ENCODE assay signal across 9 cellular contexts in the genomic region with DNA sequence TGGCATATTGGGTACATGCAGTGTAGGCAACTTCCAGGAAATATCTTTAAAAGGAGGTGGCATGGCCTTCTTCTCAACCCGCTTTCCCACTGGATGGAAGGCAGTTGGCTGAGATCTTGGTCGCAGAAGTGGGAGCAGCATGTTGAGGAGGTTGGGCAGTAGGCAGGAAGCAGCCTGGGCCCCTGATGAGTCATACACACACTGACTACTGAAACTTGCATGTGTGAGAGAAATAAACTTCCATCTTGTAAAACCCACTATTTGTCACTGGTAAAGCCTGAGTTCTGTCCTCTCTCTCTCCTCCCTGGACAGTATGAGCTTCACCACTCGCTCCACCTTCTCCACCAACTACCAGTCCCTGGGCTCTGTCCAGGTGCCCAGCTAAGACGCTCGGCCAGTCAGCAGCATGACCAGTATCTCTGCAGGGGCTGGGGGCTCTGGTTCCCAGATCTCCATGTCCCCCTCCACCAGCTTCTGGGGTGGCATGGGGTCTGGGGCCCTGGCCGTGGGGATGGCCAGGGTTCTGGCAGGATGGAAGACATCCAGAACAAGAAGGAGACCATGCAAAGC.
DNase-seq lines count a peak whose midpoint lies in the region; ATAC-seq, FAIRE-seq and TF ChIP-seq lines count a peak whose summit lies in the region.
"Had no signal": no experiment of that assay in that cellular context is flagged by ENCODE, and none has a peak within 500 bp of the region (broad histone marks: within the 10 kb centered on the region; RNA-seq: fewer than 3 reads in every experiment).

No MANE protein-coding gene starts in this region.

- peak; percentile 99 for ATAC-seq in GM21515 (IDR thresholded peaks at IDR 0.05; ENCODE audit: unreplicated experiment)
- peak; percentile 100 for ATAC-seq in HG03520 (IDR thresholded peaks at IDR 0.05; ENCODE audit: unreplicated experiment)

- no peak for TF ChIP-seq CTCF in epithelial cell of esophagus (IDR thresholded peaks at IDR 0.05; ENCODE audit: insufficient read depth, low read depth, low read length, missing control alignments)

- H3K4me3 ChIP-seq in epithelial cell of esophagus (ENCODE audit: low read length): no peak overlapping the region
- H3K4me3 ChIP-seq: cardiac muscle cell had no signal

- DNase-seq in GM12892 (ENCODE audit: insufficient read length) (peak; percentile 44), epithelial cell of esophagus (ENCODE audit: low read depth) (peak; percentile 62), NCI-H1436 treated with DMSO at 0.1 percent for 48 hours (lab: John Stamatoyannopoulos, UW) (no peak), putamen (ENCODE audit: low spot score) (no peak), mesenteric fat pad (ENCODE audit: low spot score) (no peak)
- DNase-seq in activated CD8-positive, alpha-beta memory T cell treated with anti-CD3 and anti-CD28 coated beads for 24 hours: no peak

- FAIRE-seq in GM12892 (lab: Jason Lieb, UNC): peak; percentile 90

- TF ChIP-seq POLR2A in GM12892 (IDR thresholded peaks at IDR 0.05; ENCODE audit: low read depth, low read length): no peak

Comparison
In these comparisons a context has a peak if more than half of its experiments do, and no peak if none do; other contexts are left out.
1. DNase-seq: peak in GM12892 (single experiment) and epithelial cell of esophagus (single experiment); none in NCI-H1436 treated with DMSO at 0.1 percent for 48 hours (single experiment), putamen (single experiment), mesenteric fat pad (single experiment) and activated CD8-positive, alpha-beta memory T cell treated with anti-CD3 and anti-CD28 coated beads for 24 hours (single experiment).